In the genomic region with DNA sequence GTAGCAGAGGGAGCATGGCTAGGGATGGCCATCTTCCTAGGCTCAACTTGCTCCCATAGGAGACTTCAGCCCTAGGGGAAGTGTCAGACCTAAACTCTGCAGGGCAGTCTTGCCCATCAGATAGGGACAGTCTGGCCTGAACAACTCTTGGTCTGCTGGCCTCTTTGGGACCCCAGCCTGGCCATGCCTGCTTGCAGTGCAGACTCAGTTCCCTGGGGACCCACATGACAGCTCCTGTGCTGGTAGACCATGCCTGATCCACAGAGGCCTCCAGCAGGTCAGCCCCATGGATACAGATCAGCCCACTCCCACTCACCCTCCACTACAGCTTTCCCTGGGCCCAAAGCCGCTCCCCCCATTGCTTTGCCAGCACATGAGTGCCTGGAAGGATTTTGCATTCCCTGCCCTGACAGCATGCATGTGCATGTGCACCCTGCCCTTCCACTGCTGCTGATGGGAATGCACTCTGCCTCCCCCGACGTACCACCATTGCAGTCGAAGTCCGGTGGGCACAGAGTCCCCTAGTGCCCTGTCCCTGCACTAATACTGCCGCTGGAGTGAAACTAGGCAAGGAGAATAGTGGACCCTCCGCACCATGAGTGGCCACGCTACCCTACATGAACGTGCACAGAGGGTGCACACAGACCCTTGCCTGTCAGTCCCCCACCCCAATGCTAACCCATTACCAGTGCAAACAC, we compare ENCODE assay signal across 30 cellular contexts.
"Had no signal": no experiment of that assay in that cellular context is flagged by ENCODE, and none has a peak within 500 bp of the region (broad histone marks: within the 10 kb centered on the region; RNA-seq: fewer than 3 reads in every experiment).

No MANE protein-coding gene starts in this region.

- H3K4me1 ChIP-seq: SJSA1 had no signal

- H3K9me3 ChIP-seq: MG63, SJSA1, SK-N-SH had no signal

- H3K27ac ChIP-seq: cardiac muscle cell, SJSA1 had no signal

- H3K27me3 ChIP-seq: cardiac muscle cell, MG63, SJSA1 had no signal

- H3K36me3 ChIP-seq: cardiac muscle cell, MG63, SJSA1 had no signal

- H3K4me3 Mint-ChIP-seq: activated CD4-positive, alpha-beta T cell treated with anti-CD3 and anti-CD28 coated beads for 36 hours; activated CD4-positive, alpha-beta T cell treated with anti-CD3 and anti-CD28 coated beads, Interleukin-2, amount 10 ng/mL, durations not matched to agents 7 days and 5 days; activated CD8-positive, alpha-beta T cell treated with anti-CD3 and anti-CD28 coated beads, Interleukin-2, amount 10 ng/mL, durations not matched to agents 7 days and 5 days; activated naive CD4-positive, alpha-beta T cell treated with anti-CD3 and anti-CD28 coated beads for 36 hours; activated naive CD8-positive, alpha-beta T cell; activated naive CD8-positive, alpha-beta T cell treated with anti-CD3 and anti-CD28 coated beads, Interleukin-2, amount 50 U/mL, for 24 hours; activated T-cell treated with anti-CD3 and anti-CD28 coated beads, Interleukin-2, amount 50 U/mL, for 24 hours; activated T-helper 1 cell treated with anti-CD3 and anti-CD28 coated beads, Interleukin-12 subunit alpha, Interleukin-12 subunit beta, Interleukin-2, Interleukin-4 antibody, amounts not matched to agents 30 ng/mL and 10 ng/mL and 1 ng/mL, durations not matched to agents 14 hours and 24 hours and 36 hours; IgD-negative memory B cell; T-helper 1 cell treated with Interleukin-12 subunit alpha and Interleukin-12 subunit beta and Interleukin-4 antibody, amounts not matched to agents 30 μg/mL and 1 μg/mL, for 36 hours; T-helper 2 cell treated with Interferon-gamma antibody and Interleukin-4, amounts not matched to agents 5 μg/mL and 100 μg/mL, for 36 hours; WTC11 had no signal

- ATAC-seq: activated CD4-positive, alpha-beta T cell treated with anti-CD3 and anti-CD28 coated beads for 36 hours; activated CD4-positive, CD25-positive, alpha-beta regulatory T cell treated with anti-CD3 and anti-CD28 coated beads, Interleukin-2, amount 50 U/mL, for 24 hours; activated CD8-positive, alpha-beta T cell treated with anti-CD3 and anti-CD28 coated beads, Interleukin-2, amount 10 ng/mL, durations not matched to agents 7 days and 5 days; activated naive CD8-positive, alpha-beta T cell treated with anti-CD3 and anti-CD28 coated beads, Interleukin-2, amount 50 U/mL, for 24 hours; Panc1; WTC11 had no signal

- H3K27me3 Mint-ChIP-seq: activated CD4-positive, alpha-beta T cell treated with anti-CD3 and anti-CD28 coated beads for 36 hours; activated CD4-positive, alpha-beta T cell treated with anti-CD3 and anti-CD28 coated beads, Interleukin-2, amount 10 ng/mL, durations not matched to agents 7 days and 5 days; activated naive CD8-positive, alpha-beta T cell; activated naive CD8-positive, alpha-beta T cell treated with anti-CD3 and anti-CD28 coated beads, Interleukin-2, amount 50 U/mL, for 24 hours; activated T-cell treated with anti-CD3 and anti-CD28 coated beads, Interleukin-2, amount 50 U/mL, for 24 hours; IgD-negative memory B cell had no signal

- H3K36me3 Mint-ChIP-seq: activated naive CD8-positive, alpha-beta T cell; IgD-negative memory B cell; WTC11 had no signal

- H3K4me3 ChIP-seq: cardiac muscle cell, MG63, SJSA1 had no signal

- H3K4me1 Mint-ChIP-seq: activated CD4-positive, alpha-beta T cell treated with anti-CD3 and anti-CD28 coated beads for 36 hours; activated CD4-positive, alpha-beta T cell treated with anti-CD3 and anti-CD28 coated beads, Interleukin-2, amount 10 ng/mL, durations not matched to agents 7 days and 5 days; activated naive CD8-positive, alpha-beta T cell treated with anti-CD3 and anti-CD28 coated beads, Interleukin-2, amount 50 U/mL, for 24 hours; IgD-negative memory B cell; WTC11 had no signal

- H3K27ac Mint-ChIP-seq: activated CD4-positive, alpha-beta T cell treated with anti-CD3 and anti-CD28 coated beads for 36 hours; activated CD4-positive, alpha-beta T cell treated with anti-CD3 and anti-CD28 coated beads, Interleukin-2, amount 10 ng/mL, durations not matched to agents 7 days and 5 days; activated CD8-positive, alpha-beta T cell treated with anti-CD3 and anti-CD28 coated beads, Interleukin-2, amount 10 ng/mL, durations not matched to agents 7 days and 5 days; activated naive CD4-positive, alpha-beta T cell treated with anti-CD3 and anti-CD28 coated beads for 36 hours; activated naive CD8-positive, alpha-beta T cell; activated naive CD8-positive, alpha-beta T cell treated with anti-CD3 and anti-CD28 coated beads, Interleukin-2, amount 50 U/mL, for 24 hours; activated T-cell treated with anti-CD3 and anti-CD28 coated beads, Interleukin-2, amount 50 U/mL, for 24 hours; activated T-helper 1 cell treated with anti-CD3 and anti-CD28 coated beads, Interleukin-12 subunit alpha, Interleukin-12 subunit beta, Interleukin-2, Interleukin-4 antibody, amounts not matched to agents 30 ng/mL and 10 ng/mL and 1 ng/mL, durations not matched to agents 14 hours and 24 hours and 36 hours; IgD-negative memory B cell; T-helper 1 cell treated with Interleukin-12 subunit alpha and Interleukin-12 subunit beta and Interleukin-4 antibody, amounts not matched to agents 30 μg/mL and 1 μg/mL, for 36 hours; T-helper 2 cell treated with Interferon-gamma antibody and Interleukin-4, amounts not matched to agents 5 μg/mL and 100 μg/mL, for 36 hours had no signal

- DNase-seq: activated CD4-positive, alpha-beta T cell treated with anti-CD3 and anti-CD28 coated beads for 36 hours; activated CD4-positive, alpha-beta T cell treated with anti-CD3 and anti-CD28 coated beads, Interleukin-2, amount 10 ng/mL, durations not matched to agents 7 days and 5 days; activated CD4-positive, alpha-beta T cell treated with anti-CD3 and anti-CD28 coated beads, Interleukin-2, amount 50 U/mL, for 48 hours; activated CD8-positive, alpha-beta T cell treated with anti-CD3 and anti-CD28 coated beads, Interleukin-2, amount 10 ng/mL, durations not matched to agents 7 days and 5 days; activated gamma-delta T cell treated with Interleukin-2 at 50 U/mL for 16 hours; activated naive CD4-positive, alpha-beta T cell treated with anti-CD3 and anti-CD28 coated beads for 36 hours; activated naive CD8-positive, alpha-beta T cell treated with anti-CD3 and anti-CD28 coated beads, Interleukin-2, amount 50 U/mL, for 24 hours; activated T-cell treated with anti-CD3 and anti-CD28 coated beads, Interleukin-2, amount 50 U/mL, for 24 hours; anterior cingulate cortex; Kasumi-1; KBM-7; MG63; NCI-H1092; NCI-H1436 treated with DMSO at 0.1 percent for 48 hours; NCI-H1694 treated with DMSO at 0.1 percent for 48 hours; NCI-H2029; NCI-H345; NCI-H524 treated with DMSO at 0.1 percent for 48 hours; SHP77 treated with DMSO at 0.1 percent for 48 hours; SK-N-SH had no signal
